8 cellular contexts compared by ENCODE assay signal in genomic region chr13:53066411-53066810, GRCh38. TPM values are rescaled to one million over a fixed set of nuclear protein-coding genes. Genes with fewer than 3 reads are reported as not detected.
"Had no signal": no experiment of that assay in that cellular context is flagged by ENCODE, and none has a peak within 500 bp of the region (broad histone marks: within the 10 kb centered on the region; RNA-seq: fewer than 3 reads in every experiment).

No MANE protein-coding gene starts in this region.

- FAIRE-seq: G401.6, GM12878, GM12891, GM12892, GM18507, GM19239 had no signal

- H3K4me3 ChIP-seq: GM12878 had no signal

- DNase-seq: GDM1, GF-D8 had no signal

- ATAC-seq: GM12878 had no signal

RNA-seq across cellular contexts. Expression of gene OLFM4, which starts 37.8 kb away (rescaled TPM):
- total RNA-seq: GM12878 had no signal
